ENCODE assay signal across 28 cellular contexts in genomic region chr2:240348522-240348921, GRCh38.
A peak's percentile ranks its signal among the peaks of the same experiment; 100 is the strongest.
DNase-seq lines count a peak whose midpoint lies in the region; ATAC-seq and TF ChIP-seq lines count a peak whose summit lies in the region.
"Had no signal": no experiment of that assay in that cellular context is flagged by ENCODE, and none has a peak within 500 bp of the region (broad histone marks: within the 10 kb centered on the region; RNA-seq: fewer than 3 reads in every experiment).

No MANE protein-coding gene starts in this region.

- no peaks in the 10 kb centered on the region for H3K36me3 Mint-ChIP-seq in CD8-positive, alpha-beta memory T cell
- H3K36me3 Mint-ChIP-seq: activated CD4-positive, alpha-beta memory T cell treated with anti-CD3 and anti-CD28 coated beads for 36 hours; activated naive CD8-positive, alpha-beta T cell treated with anti-CD3 and anti-CD28 coated beads for 36 hours; naive thymus-derived CD4-positive, alpha-beta T cell; T-cell had no signal

- no peaks in the 10 kb centered on the region for H3K4me1 Mint-ChIP-seq in CD8-positive, alpha-beta memory T cell
- H3K4me1 Mint-ChIP-seq: naive thymus-derived CD4-positive, alpha-beta T cell; T-cell had no signal

- no peak overlapping the region for H3K27ac Mint-ChIP-seq in CD8-positive, alpha-beta memory T cell
- H3K27ac Mint-ChIP-seq: activated CD4-positive, alpha-beta memory T cell treated with anti-CD3 and anti-CD28 coated beads for 36 hours; activated naive CD8-positive, alpha-beta T cell treated with anti-CD3 and anti-CD28 coated beads for 36 hours; naive thymus-derived CD4-positive, alpha-beta T cell; stimulated activated naive CD8-positive, alpha-beta T cell treated with anti-CD3 and anti-CD28 coated beads, Interleukin-15, Interleukin-2, amounts not matched to agents 100 ng/mL and 50 ng/mL, for 24 hours; T-cell had no signal

- CTCF ChIA-PET in mammary epithelial cell (lab: Charles Lee; ENCODE audit: low non-redundant PET), result no interaction called here
- CTCF ChIA-PET in CD8-positive, alpha-beta memory T cell (lab: Charles Lee), result no interaction called here

- intact Hi-C loops in mammary epithelial cell (cut with micrococcal nuclease) (no loop called here), breast epithelium (cut with DNase I; ENCODE audit: low total_unique reads) (no loop called here), mucosa of descending colon (cut with DNase I, micrococcal nuclease) (no loop called here)

- no peaks in the 10 kb centered on the region for H3K79me2 ChIP-seq in mammary epithelial cell (ENCODE audit: insufficient read depth, low read length)

- POLR2A ChIA-PET in CD8-positive, alpha-beta memory T cell (lab: Charles Lee), result no interaction called here

- TF ChIP-seq EP300 in upper lobe of left lung (IDR thresholded peaks at IDR 0.05), result no peak

- ATAC-seq in RWPE2 (ENCODE audit: low read depth) (no peak), mucosa of descending colon (no peak), upper lobe of left lung (ENCODE audit: low FRiP score in 2 of 2) (no peak), GM18858 (IDR thresholded peaks at IDR 0.05; ENCODE audit: unreplicated experiment) (no peak)
- ATAC-seq: left colon; naive thymus-derived CD4-positive, alpha-beta T cell; right cardiac atrium; T-cell had no signal

- no peaks in the 10 kb centered on the region for H3K4me1 ChIP-seq in mammary epithelial cell (ENCODE audit: insufficient read depth, low read length)
- H3K4me1 ChIP-seq in breast epithelium, result no peaks in the 10 kb centered on the region
- no peaks in the 10 kb centered on the region for H3K4me1 ChIP-seq in RWPE2 (ENCODE audit: insufficient read depth, poor library complexity, severe bottlenecking)
- H3K4me1 ChIP-seq in mucosa of descending colon (ENCODE audit: low read depth), result no peaks in the 10 kb centered on the region
- no peaks in the 10 kb centered on the region for H3K4me1 ChIP-seq in upper lobe of left lung
- no peaks in the 10 kb centered on the region for H3K4me1 ChIP-seq in CD8-positive, alpha-beta memory T cell (ENCODE audit: insufficient read depth, low read length)
- H3K4me1 ChIP-seq: ascending aorta had no signal

- no TSS peak for BruUV-seq in mammary epithelial cell (replicated peaks; lab: Mats Ljungman, UMichigan)

- H3K4me2 ChIP-seq in mammary epithelial cell (ENCODE audit: insufficient read depth, low read depth, low read length), result no peak overlapping the region
- H3K4me2 ChIP-seq: KMS-11 had no signal

- no peaks in the 10 kb centered on the region for H3K36me3 ChIP-seq in mammary epithelial cell (ENCODE audit: insufficient read depth, low read length)
- no peaks in the 10 kb centered on the region for H3K36me3 ChIP-seq in breast epithelium
- H3K36me3 ChIP-seq in RWPE2 (ENCODE audit: low read depth), result no peaks in the 10 kb centered on the region
- H3K36me3 ChIP-seq in mucosa of descending colon (ENCODE audit: low read depth), result no peaks in the 10 kb centered on the region
- H3K36me3 ChIP-seq in upper lobe of left lung, result no peaks in the 10 kb centered on the region
- no peaks in the 10 kb centered on the region for H3K36me3 ChIP-seq in CD8-positive, alpha-beta memory T cell (ENCODE audit: insufficient read depth, low read length)
- H3K36me3 ChIP-seq: ascending aorta, ovary, SJCRH30 had no signal

- H3K27me3 Mint-ChIP-seq in CD8-positive, alpha-beta memory T cell, result peaks cover 1 to 17% of the 10 kb centered on the region in 2 donors
- H3K27me3 Mint-ChIP-seq: stimulated activated naive CD8-positive, alpha-beta T cell treated with anti-CD3 and anti-CD28 coated beads, Interleukin-15, Interleukin-2, amounts not matched to agents 100 ng/mL and 50 ng/mL, for 24 hours had no signal

- H3K27me3 ChIP-seq in mammary epithelial cell (ENCODE audit: insufficient read depth, low read length) (no peaks in the 10 kb centered on the region), breast epithelium (peaks cover 0 to 22% of the 10 kb centered on the region in 2 donors), RWPE2 (ENCODE audit: insufficient read depth, poor library complexity, severe bottlenecking) (no peaks in the 10 kb centered on the region), upper lobe of left lung (no peaks in the 10 kb centered on the region)
- no peaks in the 10 kb centered on the region for H3K27me3 ChIP-seq in CD8-positive, alpha-beta memory T cell (ENCODE audit: insufficient read depth, low read length, poor library complexity, severe bottlenecking)
- H3K27me3 ChIP-seq: ascending aorta, ovary had no signal

- peak; percentile 24 for DNase-seq in mammary epithelial cell
- DNase-seq in breast epithelium (ENCODE audit: low spot score in 2 of 2), result no peak
- DNase-seq in RWPE2 (ENCODE audit: low spot score), result peak; percentile 33
- peak in 2 of 3 donors; percentile 6 to 38 for DNase-seq in mucosa of descending colon
- no peak for DNase-seq in upper lobe of left lung
- DNase-seq in CD8-positive, alpha-beta memory T cell, result no peak
- DNase-seq in GM19238 (ENCODE audit: insufficient read length, low spot score), result no peak
- DNase-seq: activated CD4-positive, alpha-beta memory T cell treated with anti-CD3 and anti-CD28 coated beads for 36 hours; activated effector memory CD4-positive, alpha-beta T cell treated with Interleukin-2 at 50 U/mL for 16 hours; activated naive CD8-positive, alpha-beta T cell treated with anti-CD3 and anti-CD28 coated beads for 36 hours; central memory CD4-positive, alpha-beta T cell; COR-L47; GF-D8; H7; head of caudate nucleus; left colon; naive thymus-derived CD4-positive, alpha-beta T cell; NCI-H1694 treated with DMSO at 0.1 percent for 48 hours; NCI-H345; NCI-H82; T-cell had no signal

- TF ChIP-seq CTCF in mammary epithelial cell (conservative IDR thresholded peaks at IDR 0.05 in 1 of 2, IDR thresholded peaks at IDR 0.05 in 1 of 2; ENCODE audit: extremely low read depth in 1 of 2, insufficient read depth in 1 of 2, low read depth in 1 of 2, low read length in 2 of 2) (no peak), breast epithelium (IDR thresholded peaks at IDR 0.05) (no peak), RWPE2 (IDR thresholded peaks at IDR 0.05; ENCODE audit: poor library complexity, severe bottlenecking) (no peak), mucosa of descending colon (IDR thresholded peaks at IDR 0.05) (no peak), upper lobe of left lung (IDR thresholded peaks at IDR 0.05) (no peak)

- TF ChIP-seq POLR2A in breast epithelium (IDR thresholded peaks at IDR 0.05), result no peak
- no peak for TF ChIP-seq POLR2A in upper lobe of left lung (IDR thresholded peaks at IDR 0.05)

- H3K4me3 Mint-ChIP-seq in CD8-positive, alpha-beta memory T cell, result no peak overlapping the region
- H3K4me3 Mint-ChIP-seq: activated CD4-positive, alpha-beta memory T cell treated with anti-CD3 and anti-CD28 coated beads for 36 hours; activated naive CD8-positive, alpha-beta T cell treated with anti-CD3 and anti-CD28 coated beads for 36 hours; naive thymus-derived CD4-positive, alpha-beta T cell; stimulated activated naive CD8-positive, alpha-beta T cell treated with anti-CD3 and anti-CD28 coated beads, Interleukin-15, Interleukin-2, amounts not matched to agents 100 ng/mL and 50 ng/mL, for 24 hours; T-cell had no signal

- in situ Hi-C loops in mammary epithelial cell (cut with MboI; ENCODE audit: low sequenced_read_pairs in 2 of 2), result no loop called here

- no peaks in the 10 kb centered on the region for H4K20me1 ChIP-seq in mammary epithelial cell (ENCODE audit: insufficient read depth, low read length)

- H2AFZ ChIP-seq in mammary epithelial cell (ENCODE audit: low read depth, low read length), result no peak overlapping the region

- peaks cover 0 to 2% (median 0%) of the 10 kb centered on the region in 5 donors for H3K9me3 Mint-ChIP-seq in CD8-positive, alpha-beta memory T cell
- H3K9me3 Mint-ChIP-seq: stimulated activated naive CD8-positive, alpha-beta T cell treated with anti-CD3 and anti-CD28 coated beads, Interleukin-15, Interleukin-2, amounts not matched to agents 100 ng/mL and 50 ng/mL, for 24 hours had no signal

- dilution Hi-C loops in mammary epithelial cell (cut with HindIII; ENCODE audit: low sequenced_read_pairs), result loop anchor here (5.0 kb wide), 3 partner anchors 51 to 81 kb away; no protein-coding TSS in a partner anchor

- H3K27ac ChIP-seq in mammary epithelial cell (ENCODE audit: insufficient read depth, low read depth, low read length) (no peak overlapping the region), breast epithelium (no peak overlapping the region), RWPE2 (ENCODE audit: poor library complexity, severe bottlenecking) (no peak overlapping the region), upper lobe of left lung (no peak overlapping the region)
- no peak overlapping the region for H3K27ac ChIP-seq in CD8-positive, alpha-beta memory T cell (ENCODE audit: low read depth, low read length)
- H3K27ac ChIP-seq: ascending aorta, KMS-11, ovary, SJCRH30 had no signal

- H3K9me3 ChIP-seq in mammary epithelial cell (replicated peaks; ENCODE audit: insufficient read depth, low read length), result peaks cover 15% of the 10 kb centered on the region
- H3K9me3 ChIP-seq in breast epithelium, result peaks cover 10 to 17% of the 10 kb centered on the region in 2 donors
- no peaks in the 10 kb centered on the region for H3K9me3 ChIP-seq in RWPE2 (ENCODE audit: severe bottlenecking)
- peaks cover 9% of the 10 kb centered on the region for H3K9me3 ChIP-seq in mucosa of descending colon
- H3K9me3 ChIP-seq in upper lobe of left lung, result peaks cover 0 to 15% (median 7%) of the 10 kb centered on the region in 4 donors
- H3K9me3 ChIP-seq in CD8-positive, alpha-beta memory T cell (ENCODE audit: low read length), result no peaks in the 10 kb centered on the region
- H3K9me3 ChIP-seq: ovary had no signal

- no peak overlapping the region for H3K9ac ChIP-seq in mammary epithelial cell (ENCODE audit: insufficient read depth, low read length)
- H3K9ac ChIP-seq: KMS-11 had no signal

- WGBS in mammary epithelial cell (ENCODE audit: low coverage, missing lambda C conversion rate), result 34% methylated on average over 7 of the region's 8 CpGs
- 76 to 80% methylated on average over 4 to 8 of the region's 8 CpGs for WGBS in upper lobe of left lung, 2 donors

- H3K4me3 ChIP-seq in mammary epithelial cell (replicated peaks in 1 of 3; ENCODE audit: insufficient read depth in 1 of 3, low read depth in 2 of 3, low read length in 3 of 3) (no peak overlapping the region), breast epithelium (no peak overlapping the region), RWPE2 (ENCODE audit: severe bottlenecking) (no peak overlapping the region), mucosa of descending colon (no peak overlapping the region), upper lobe of left lung (no peak overlapping the region)
- H3K4me3 ChIP-seq in CD8-positive, alpha-beta memory T cell (ENCODE audit: low read length), result no peak overlapping the region
- H3K4me3 ChIP-seq: ascending aorta, ovary, SJCRH30 had no signal

Comparison
In these comparisons a context has a peak if more than half of its experiments do, and no peak if none do; other contexts are left out.
1. DNase-seq: peak in mammary epithelial cell (single experiment), RWPE2 (single experiment) and mucosa of descending colon (2 of 3); none in breast epithelium (0 of 2), upper lobe of left lung (0 of 2), CD8-positive, alpha-beta memory T cell (0 of 5) and GM19238 (single experiment).